Comparison of ENCODE assay signal across 1 cellular context in genomic region chr21:33641339-33642026, GRCh38.
TF ChIP-seq lines count a peak whose summit lies in the region.

Gene CRYZL1, minus strand, starts transcription at chr21:33641741. Its CDS starts 10,190 bp downstream, at chr21:33631551.

TF ChIP-seq in HEK293, 187 proteins besides CTCF, POLR2A, EP300 and RAD21 (continued from another document):
- TF ChIP-seq REST (tag by site-specific recombination; IDR thresholded peaks at IDR 0.05) (peak; percentile 45), ZNF184 (tag by site-specific recombination; IDR thresholded peaks at IDR 0.05) (peak; percentile 51), ZNF114 (tag by site-specific recombination; IDR thresholded peaks at IDR 0.05) (no peak), ZNF513 (tag by site-specific recombination; IDR thresholded peaks at IDR 0.05) (peak; percentile 66; the same call in 1 of the 2 replicates), PRDM1 (tag by site-specific recombination; IDR thresholded peaks at IDR 0.05) (no peak; the same call in 1 of the 2 replicates), ZNF391 (tag by site-specific recombination; IDR thresholded peaks at IDR 0.05; ENCODE audit: borderline replicate concordance, low read depth) (peak; percentile 44; the same call in 1 of the 2 replicates), SP7 (tag by site-specific recombination; IDR thresholded peaks at IDR 0.05) (peak; percentile 57), ZNF629 (tag by site-specific recombination; IDR thresholded peaks at IDR 0.05) (peak; percentile 69), BCL6B (tag by site-specific recombination; IDR thresholded peaks at IDR 0.05) (no peak), ZNF133 (tag by site-specific recombination; IDR thresholded peaks at IDR 0.05) (no peak), ZSCAN5A (tag by site-specific recombination; IDR thresholded peaks at IDR 0.05) (peak; percentile 96), ZNF76 (tag by site-specific recombination; IDR thresholded peaks at IDR 0.05; ENCODE audit: borderline replicate concordance, low read depth) (peak; percentile 83), PATZ1 (tag by site-specific recombination; IDR thresholded peaks at IDR 0.05) (peak; percentile 9), ZNF223 (tag by site-specific recombination; IDR thresholded peaks at IDR 0.05) (peak; percentile 93), KLF16 (tag by site-specific recombination; IDR thresholded peaks at IDR 0.05) (peak; percentile 91), ZNF2 (tag by site-specific recombination; IDR thresholded peaks at IDR 0.05) (peak; percentile 89), EGR2 (tag by site-specific recombination; IDR thresholded peaks at IDR 0.05; ENCODE audit: low read depth) (no peak), KLF17 (tag by site-specific recombination; IDR thresholded peaks at IDR 0.05) (peak; percentile 74), ZNF580 (tag by site-specific recombination; IDR thresholded peaks at IDR 0.05) (peak; percentile 50; the same call in 1 of the 2 replicates), ZNF776 (tag by site-specific recombination; IDR thresholded peaks at IDR 0.05; ENCODE audit: borderline replicate concordance) (no peak), ZBTB10 (tag by site-specific recombination; IDR thresholded peaks at IDR 0.05) (peak; percentile 61; the same call in 1 of the 2 replicates), ZNF510 (tag by site-specific recombination; IDR thresholded peaks at IDR 0.05; ENCODE audit: insufficient replicate concordance) (peak; percentile 21), WT1 (tag by site-specific recombination; IDR thresholded peaks at IDR 0.05) (peak; percentile 58), GLI2 (tag by site-specific recombination; IDR thresholded peaks at IDR 0.05; ENCODE audit: borderline replicate concordance, low read depth) (no peak), ZNF221 (tag by site-specific recombination; IDR thresholded peaks at IDR 0.05; ENCODE audit: borderline replicate concordance) (0 out of 2 replicates have a peak, but pooled peaks have one; percentile 55), ZBTB17 (tag by site-specific recombination; IDR thresholded peaks at IDR 0.05) (peak; percentile 94), ZNF449 (tag by site-specific recombination; IDR thresholded peaks at IDR 0.05) (no peak), ZBTB1 (tag by site-specific recombination; IDR thresholded peaks at IDR 0.05) (no peak), REPIN1 (tag by site-specific recombination; IDR thresholded peaks at IDR 0.05; ENCODE audit: low read depth) (peak; percentile 88), ZBTB20 (tag by site-specific recombination; IDR thresholded peaks at IDR 0.05) (peak; percentile 91)
TF ChIP-seq in HEK293: peak in this region for 60.
